Comparison of ENCODE assay signal across 20 cellular contexts in the genomic region with DNA sequence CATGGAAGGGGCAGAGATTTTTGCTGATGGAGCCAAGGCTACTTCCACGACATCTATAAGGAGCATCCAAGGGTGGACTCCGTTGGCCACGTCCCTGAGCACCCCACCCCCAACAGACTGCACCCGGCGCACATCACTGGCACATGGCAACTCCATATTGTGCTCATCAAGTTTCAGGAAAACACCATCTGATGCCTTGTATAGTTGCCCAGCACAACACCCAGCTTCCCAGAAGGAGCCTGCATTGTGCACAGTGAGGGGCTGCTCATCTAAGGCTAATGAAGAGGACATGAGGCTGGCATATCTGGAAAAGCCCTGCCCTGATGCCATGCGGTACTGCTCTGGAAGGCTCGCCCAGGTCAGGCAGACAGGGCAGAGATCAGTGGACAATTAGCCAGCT. TPM values are rescaled to one million over a fixed set of nuclear protein-coding genes. Genes with fewer than 3 reads are reported as not detected.
A peak's percentile ranks its signal among the peaks of the same experiment; 100 is the strongest.
DNase-seq lines count a peak whose midpoint lies in the region; ATAC-seq, FAIRE-seq and TF ChIP-seq lines count a peak whose summit lies in the region.
"Had no signal": no experiment of that assay in that cellular context is flagged by ENCODE, and none has a peak within 500 bp of the region (broad histone marks: within the 10 kb centered on the region; RNA-seq: fewer than 3 reads in every experiment).

No MANE protein-coding gene starts in this region.

- no peak overlapping the region for H3K23ac ChIP-seq in mesendoderm (ENCODE audit: low read length)

- peaks cover 54% of the 10 kb centered on the region for H3K4me1 ChIP-seq in NT2/D1 (ENCODE audit: insufficient read depth, insufficient read length)
- H3K4me1 ChIP-seq in mesendoderm (ENCODE audit: control insufficient read depth, low read depth, low read length), result peaks cover 25% of the 10 kb centered on the region
- H3K4me1 ChIP-seq in pancreas, result no peaks in the 10 kb centered on the region
- H3K4me1 ChIP-seq: A549 had no signal

- H3K4me3 ChIP-seq in NT2/D1 (ENCODE audit: insufficient read length, low read depth) (no peak overlapping the region), mesendoderm (ENCODE audit: low read length) (no peak overlapping the region), pancreas (no peak overlapping the region)
- H3K4me3 ChIP-seq: A549 had no signal

- no peaks in the 10 kb centered on the region for H3K9me3 ChIP-seq in NT2/D1 (ENCODE audit: insufficient read depth, low read length)
- H3K9me3 ChIP-seq in pancreas, result no peaks in the 10 kb centered on the region
- H3K9me3 ChIP-seq: A549 had no signal

- H3K56ac ChIP-seq in mesendoderm (ENCODE audit: low read length), result peak overlapping the region; percentile 28

- H3K27me3 ChIP-seq in NT2/D1 (ENCODE audit: insufficient read depth, insufficient read length), result no peaks in the 10 kb centered on the region
- H3K27me3 ChIP-seq in mesendoderm (ENCODE audit: insufficient read depth, low read length, poor library complexity), result no peaks in the 10 kb centered on the region
- no peaks in the 10 kb centered on the region for H3K27me3 ChIP-seq in pancreas

- H3K9me3 Mint-ChIP-seq in activated naive CD4-positive, alpha-beta T cell treated with anti-CD3 and anti-CD28 coated beads, Interleukin-2, amount 50 U/mL, for 72 hours, result no peaks in the 10 kb centered on the region
- H3K9me3 Mint-ChIP-seq: CD4-positive, CD25-positive, alpha-beta regulatory T cell; HFFc6 had no signal

- H3K27ac Mint-ChIP-seq in activated naive CD4-positive, alpha-beta T cell treated with anti-CD3 and anti-CD28 coated beads, Interleukin-2, amount 50 U/mL, for 72 hours, result no peak overlapping the region
- H3K27ac Mint-ChIP-seq: HFFc6 had no signal

- H2BK15ac ChIP-seq in mesendoderm (replicated peaks; ENCODE audit: low read depth), result no peak overlapping the region

- H3K4ac ChIP-seq in mesendoderm (ENCODE audit: low read depth, low read length), result no peak overlapping the region

- H3K9ac ChIP-seq in NT2/D1 (ENCODE audit: insufficient read length, low read depth) (peak overlapping the region; percentile 70), mesendoderm (ENCODE audit: low read length) (peak overlapping the region; percentile 3)

- intact Hi-C loops in pancreas (cut with DNase I), result no loop called here

- H3K4me2 ChIP-seq in mesendoderm (ENCODE audit: low read length), result no peak overlapping the region
- H3K4me2 ChIP-seq: A549 had no signal

- H2BK5ac ChIP-seq in mesendoderm (ENCODE audit: low read length), result peak overlapping the region; percentile 39

- H3K36me3 Mint-ChIP-seq in activated naive CD4-positive, alpha-beta T cell treated with anti-CD3 and anti-CD28 coated beads, Interleukin-2, amount 50 U/mL, for 72 hours, result no peaks in the 10 kb centered on the region
- H3K36me3 Mint-ChIP-seq: CD4-positive, CD25-positive, alpha-beta regulatory T cell had no signal

- no peak overlapping the region for H4K8ac ChIP-seq in mesendoderm (ENCODE audit: low read depth, low read length)

- H2BK120ac ChIP-seq in mesendoderm (ENCODE audit: low read depth, low read length), result no peak overlapping the region

- no CpG with 5 or more reads among the region's 7 CpGs for WGBS in mesendoderm (ENCODE audit: extremely low coverage, insufficient coverage, low lambda C conversion rate)
- WGBS in pancreas, 2 donors, result 74 to 80% methylated on average over 7 of the region's 7 CpGs

- no peak for ATAC-seq in pancreas
- no peak for ATAC-seq in activated naive CD4-positive, alpha-beta T cell treated with anti-CD3 and anti-CD28 coated beads, Interleukin-2, amount 50 U/mL, for 72 hours
- ATAC-seq: A549 had no signal

- no peak overlapping the region for H4K5ac ChIP-seq in mesendoderm (ENCODE audit: low read length)

- H3K36me3 ChIP-seq in NT2/D1 (ENCODE audit: insufficient read depth, insufficient read length, low read length) (no peaks in the 10 kb centered on the region), mesendoderm (ENCODE audit: control insufficient read depth, insufficient read depth, low read length) (no peaks in the 10 kb centered on the region), pancreas (no peaks in the 10 kb centered on the region)

- no peak overlapping the region for H3K18ac ChIP-seq in mesendoderm (ENCODE audit: low read length)

- H2AK5ac ChIP-seq in mesendoderm (ENCODE audit: low read length), result peak overlapping the region; percentile 59

- DNase-seq in DMS 273 (lab: John Stamatoyannopoulos, UW; ENCODE audit: unreplicated experiment) (peak; percentile 88), NCI-H1694 treated with DMSO at 0.1 percent for 48 hours (lab: John Stamatoyannopoulos, UW) (peak; percentile 69), NT2/D1 (ENCODE audit: low read depth, low spot score) (no peak), mesendoderm (no peak), pancreas (no peak), NCI-H82 treated with DMSO at 0.1 percent for 48 hours (lab: John Stamatoyannopoulos, UW; ENCODE audit: unreplicated experiment) (no peak), NCI-H748 treated with DMSO at 0.1 percent for 48 hours (lab: John Stamatoyannopoulos, UW) (no peak)
- no peak for DNase-seq in activated naive CD4-positive, alpha-beta T cell treated with anti-CD3 and anti-CD28 coated beads, Interleukin-2, amount 50 U/mL, for 72 hours (ENCODE audit: low spot score in 2 of 2)
- DNase-seq: Calu3; CD4-positive, CD25-positive, alpha-beta regulatory T cell; DMS153; DMS79 treated with DMSO at 0.1 percent for 48 hours; EL; GDM1; HCEC 1CT; HFFc6 had no signal

- no peaks in the 10 kb centered on the region for H3K79me2 ChIP-seq in mesendoderm (ENCODE audit: control insufficient read depth, insufficient read depth, low read length)

- no peaks in the 10 kb centered on the region for H3K79me1 ChIP-seq in mesendoderm (ENCODE audit: low read length)

- H3K27ac ChIP-seq in mesendoderm (ENCODE audit: low read depth, low read length) (no peak overlapping the region), pancreas (no peak overlapping the region)
- H3K27ac ChIP-seq: A549, HL-60 had no signal

- TF ChIP-seq CTCF in pancreas (IDR thresholded peaks at IDR 0.05), result no peak

- no peak for FAIRE-seq in pancreas (lab: Jason Lieb, UNC)
- FAIRE-seq: A549, GM12892, GM19239 had no signal

RNA-seq across cellular contexts. Expression of gene CACNA2D2, which starts 15.0 kb away (rescaled TPM):
- 4.1 TPM for polyA plus RNA-seq in mesendoderm (2013, experiment 1 of 2)
- polyA plus RNA-seq in mesendoderm (2013, experiment 2 of 2), result 3.7 TPM
- total RNA-seq in pancreas, result 1 to 10 TPM; 1.1 to 4.6 (median 2.2) TPM
- 10 to 100 TPM in 1 of 2 donors, 1 to 10 TPM in 1; 5.7 to 19.5 TPM for polyA plus RNA-seq in pancreas
- 1 to 10 TPM; 2.4 to 3.0 TPM for total RNA-seq in activated naive CD4-positive, alpha-beta T cell treated with anti-CD3 and anti-CD28 coated beads, Interleukin-2, amount 50 U/mL, for 72 hours

RNA-seq across cellular contexts. Expression of gene C3orf18, which starts 49.1 kb away (rescaled TPM):
- polyA plus RNA-seq in mesendoderm (2013, experiment 1 of 2), result 1.9 TPM
- 1.9 TPM for polyA plus RNA-seq in mesendoderm (2013, experiment 2 of 2)
- 1 to 10 TPM; 3.2 to 5.6 (median 4.5) TPM for total RNA-seq in pancreas
- 1 to 10 TPM; 5.3 to 8.9 TPM for polyA plus RNA-seq in pancreas
- 10 to 100 TPM; 21.4 to 42.4 TPM for total RNA-seq in activated naive CD4-positive, alpha-beta T cell treated with anti-CD3 and anti-CD28 coated beads, Interleukin-2, amount 50 U/mL, for 72 hours

RNA-seq across cellular contexts. Expression of gene HEMK1, which starts 50.9 kb away (rescaled TPM):
- polyA plus RNA-seq in mesendoderm (2013, experiment 1 of 2), result 5.3 TPM
- 5.4 TPM for polyA plus RNA-seq in mesendoderm (2013, experiment 2 of 2)
- total RNA-seq in pancreas, result 10 to 100 TPM in 5 of 6 donors, 1 to 10 TPM in 1; 9.6 to 20.2 (median 11.8) TPM
- 10 to 100 TPM; 20.4 to 21.8 TPM for polyA plus RNA-seq in pancreas
- total RNA-seq in activated naive CD4-positive, alpha-beta T cell treated with anti-CD3 and anti-CD28 coated beads, Interleukin-2, amount 50 U/mL, for 72 hours, result 10 to 100 TPM; 69.7 to 74.6 TPM

Comparison
In these comparisons a context has a peak if more than half of its experiments do, and no peak if none do; other contexts are left out.
1. DNase-seq: peak in DMS 273 (single experiment) and NCI-H1694 treated with DMSO at 0.1 percent for 48 hours (single experiment); none in NT2/D1 (single experiment), mesendoderm (single experiment), pancreas (0 of 6), NCI-H82 treated with DMSO at 0.1 percent for 48 hours (single experiment), NCI-H748 treated with DMSO at 0.1 percent for 48 hours (single experiment) and activated naive CD4-positive, alpha-beta T cell treated with anti-CD3 and anti-CD28 coated beads, Interleukin-2, amount 50 U/mL, for 72 hours (0 of 2).